Comparison of ENCODE assay signal across 9 cellular contexts in genomic region chr1:183306317-183307042, GRCh38.
DNase-seq lines count a peak whose midpoint lies in the region; TF ChIP-seq lines count a peak whose summit lies in the region.
"Had no signal": no experiment of that assay in that cellular context is flagged by ENCODE, and none has a peak within 500 bp of the region (broad histone marks: within the 10 kb centered on the region; RNA-seq: fewer than 3 reads in every experiment).

No MANE protein-coding gene starts in this region.

- H3K9ac ChIP-seq in colonic mucosa (ENCODE audit: low read depth in 2 of 2, low read length in 2 of 2): no peak overlapping the region

- H3K4me3 Mint-ChIP-seq in activated CD4-positive, alpha-beta T cell treated with anti-CD3 and anti-CD28 coated beads, Interleukin-2, amount 10 ng/mL, durations not matched to agents 7 days and 5 days: no peak overlapping the region

- H3K9me3 ChIP-seq in colonic mucosa: no peaks in the 10 kb centered on the region

- intact Hi-C loops in colonic mucosa (cut with DNase I): no loop called here

- H3K36me3 ChIP-seq in colonic mucosa: no peaks in the 10 kb centered on the region

- no peak overlapping the region for H3K27ac Mint-ChIP-seq in activated CD4-positive, alpha-beta T cell treated with anti-CD3 and anti-CD28 coated beads, Interleukin-2, amount 10 ng/mL, durations not matched to agents 7 days and 5 days

- DNase-seq in DMS79 treated with DMSO at 0.1 percent for 48 hours (lab: John Stamatoyannopoulos, UW) (peak; percentile 67), DMS79 (lab: John Stamatoyannopoulos, UW) (no peak), LNCaP clone FGC (ENCODE audit: low read depth) (peak; percentile 50), colonic mucosa (no peak), retinal pigment epithelial cell (ENCODE audit: low read depth) (no peak), NCI-H1105 (lab: John Stamatoyannopoulos, UW) (no peak), cerebellum (ENCODE audit: low spot score) (no peak)
- no peak for DNase-seq in activated CD4-positive, alpha-beta T cell treated with anti-CD3 and anti-CD28 coated beads, Interleukin-2, amount 10 ng/mL, durations not matched to agents 7 days and 5 days

- no peaks in the 10 kb centered on the region for H3K4me1 ChIP-seq in colonic mucosa

- H3K27ac ChIP-seq in colonic mucosa: no peak overlapping the region
- H3K27ac ChIP-seq: skin epidermis had no signal

- no peaks in the 10 kb centered on the region for H3K9me3 Mint-ChIP-seq in activated CD4-positive, alpha-beta T cell treated with anti-CD3 and anti-CD28 coated beads, Interleukin-2, amount 10 ng/mL, durations not matched to agents 7 days and 5 days

- no peaks in the 10 kb centered on the region for H3K36me3 Mint-ChIP-seq in activated CD4-positive, alpha-beta T cell treated with anti-CD3 and anti-CD28 coated beads, Interleukin-2, amount 10 ng/mL, durations not matched to agents 7 days and 5 days (ENCODE audit: low read depth)

- peak; percentile 42 for TF ChIP-seq CTCF in LNCaP clone FGC (IDR thresholded peaks at IDR 0.05; ENCODE audit: control insufficient read depth, extremely low read depth, insufficient read depth)
- peak; percentile 13 for TF ChIP-seq CTCF in colonic mucosa (IDR thresholded peaks at IDR 0.05)
- peak; percentile 48 for TF ChIP-seq CTCF in retinal pigment epithelial cell (conservative IDR thresholded peaks at IDR 0.05; ENCODE audit: low read depth, low read length)

- H3K27me3 Mint-ChIP-seq in activated CD4-positive, alpha-beta T cell treated with anti-CD3 and anti-CD28 coated beads, Interleukin-2, amount 10 ng/mL, durations not matched to agents 7 days and 5 days: no peaks in the 10 kb centered on the region

- no peaks in the 10 kb centered on the region for H3K27me3 ChIP-seq in colonic mucosa

- no peak overlapping the region for H3K4me3 ChIP-seq in LNCaP clone FGC (ENCODE audit: low read depth, low read length)
- no peak overlapping the region for H3K4me3 ChIP-seq in colonic mucosa
- H3K4me3 ChIP-seq in retinal pigment epithelial cell (ENCODE audit: low read length): no peak overlapping the region
- H3K4me3 ChIP-seq: skin epidermis had no signal

- H3K4me1 Mint-ChIP-seq in activated CD4-positive, alpha-beta T cell treated with anti-CD3 and anti-CD28 coated beads, Interleukin-2, amount 10 ng/mL, durations not matched to agents 7 days and 5 days: no peaks in the 10 kb centered on the region

- CTCF ChIA-PET in activated CD4-positive, alpha-beta T cell treated with anti-CD3 and anti-CD28 coated beads, Interleukin-2, amount 10 ng/mL, durations not matched to agents 7 days and 5 days (lab: Charles Lee): interaction anchor here (1.0 to 1.5 kb wide), 3 partner anchors 11 to 42 kb away, joined by 3 read pairs; no protein-coding TSS in a partner anchor

- POLR2A ChIA-PET in activated CD4-positive, alpha-beta T cell treated with anti-CD3 and anti-CD28 coated beads, Interleukin-2, amount 10 ng/mL, durations not matched to agents 7 days and 5 days (lab: Charles Lee): no interaction called here

Comparison
In these comparisons a context has a peak if more than half of its experiments do, and no peak if none do; other contexts are left out.
1. DNase-seq: peak in DMS79 treated with DMSO at 0.1 percent for 48 hours (single experiment) and LNCaP clone FGC (single experiment); none in DMS79 (single experiment), colonic mucosa (single experiment), retinal pigment epithelial cell (single experiment), activated CD4-positive, alpha-beta T cell treated with anti-CD3 and anti-CD28 coated beads, Interleukin-2, amount 10 ng/mL, durations not matched to agents 7 days and 5 days (single experiment), NCI-H1105 (single experiment) and cerebellum (single experiment).
2. Peak in every context shown above with its lines, with median percentiles within 50 percentile points of each other: CTCF ChIP-seq.